20 cellular contexts compared by ENCODE assay signal in genomic region chr3:46719735-46720271, GRCh38. TPM values are rescaled to one million over a fixed set of nuclear protein-coding genes. Genes with fewer than 3 reads are reported as not detected.
"Had no signal": no experiment of that assay in that cellular context is flagged by ENCODE, and none has a peak within 500 bp of the region (broad histone marks: within the 10 kb centered on the region; RNA-seq: fewer than 3 reads in every experiment).

No MANE protein-coding gene starts in this region.

- ATAC-seq: activated naive CD8-positive, alpha-beta T cell treated with anti-CD3 and anti-CD28 coated beads, Interleukin-2, amount 50 U/mL, for 24 hours; foreskin keratinocyte; lower lobe of right lung; psoas muscle; right cardiac atrium; WTC11 had no signal

- DNase-seq: activated effector memory CD4-positive, alpha-beta T cell treated with anti-CD3 and anti-CD28 coated beads, Interleukin-2, amount 50 U/mL, for 16 hours; activated naive CD4-positive, alpha-beta T cell treated with anti-CD3 and anti-CD28 coated beads, Interleukin-2, amount 10 ng/mL, durations not matched to agents 7 days and 5 days; activated naive CD8-positive, alpha-beta T cell treated with anti-CD3 and anti-CD28 coated beads, Interleukin-2, amount 50 U/mL, for 24 hours; activated T-cell treated with anti-CD3 and anti-CD28 coated beads for 4 hours; effector CD4-positive, alpha-beta T cell; erythroblast; foreskin keratinocyte; kidney; lower lobe of right lung; mesendoderm; naive B cell; occipital lobe; right cardiac atrium; stimulated activated CD4-positive, alpha-beta T cell treated with anti-CD3 and anti-CD28 coated beads, Interleukin-1b, Interleukin-23, amount 100 ng/mL, for 48 hours; T1000 had no signal

RNA-seq across cellular contexts. Expression of gene PRSS50, which starts 2.1 kb away (rescaled TPM):
- total RNA-seq: activated CD8-positive, alpha-beta memory T cell treated with anti-CD3 and anti-CD28 coated beads for 36 hours; foreskin keratinocyte; glomerular endothelial cell; T-helper 1 cell treated with Interleukin-12 subunit alpha and Interleukin-12 subunit beta and Interleukin-4 antibody, amounts not matched to agents 30 ng/mL and 1 ng/mL, for 36 hours had no signal

RNA-seq across cellular contexts. Expression of gene TMIE, which starts 18.6 kb away (rescaled TPM):
- total RNA-seq: foreskin keratinocyte; glomerular endothelial cell; T-helper 1 cell treated with Interleukin-12 subunit alpha and Interleukin-12 subunit beta and Interleukin-4 antibody, amounts not matched to agents 30 ng/mL and 1 ng/mL, for 36 hours had no signal
